Comparison of ENCODE assay signal across 8 cellular contexts in genomic region chr14:94936411-94936892, GRCh38.
DNase-seq lines count a peak whose midpoint lies in the region; ATAC-seq, FAIRE-seq and TF ChIP-seq lines count a peak whose summit lies in the region.

No MANE protein-coding gene starts in this region.

- H3K9ac ChIP-seq in stomach smooth muscle (ENCODE audit: low read length in 2 of 2) = peak overlapping the region; percentile 13 to 49

- no peaks in the 10 kb centered on the region for H3K9me3 Mint-ChIP-seq in activated naive CD8-positive, alpha-beta T cell treated with anti-CD3 and anti-CD28 coated beads, Interleukin-2, amount 50 U/mL, for 24 hours
- H3K9me3 Mint-ChIP-seq in activated CD4-positive, alpha-beta memory T cell treated with anti-CD3 and anti-CD28 coated beads for 36 hours = no peaks in the 10 kb centered on the region

- H3K36me3 ChIP-seq in WERI-Rb-1 (no peaks in the 10 kb centered on the region), stomach smooth muscle (ENCODE audit: control insufficient read depth in 2 of 2, insufficient read depth in 2 of 2, low read length in 2 of 2) (no peaks in the 10 kb centered on the region)

- ATAC-seq in activated naive CD8-positive, alpha-beta T cell treated with anti-CD3 and anti-CD28 coated beads, Interleukin-2, amount 50 U/mL, for 24 hours = no peak

- peak; percentile 30 for FAIRE-seq in islet of Langerhans (lab: Jason Lieb, UNC)

- intact Hi-C loops in activated CD4-positive, alpha-beta memory T cell treated with anti-CD3 and anti-CD28 coated beads for 36 hours (cut with micrococcal nuclease) = no loop called here

- no peaks in the 10 kb centered on the region for H3K27me3 ChIP-seq in WERI-Rb-1 (ENCODE audit: insufficient read depth, low read depth, severe bottlenecking)
- H3K27me3 ChIP-seq in stomach smooth muscle (ENCODE audit: control insufficient read depth in 1 of 2, insufficient read depth in 2 of 2, low read length in 2 of 2) = no peaks in the 10 kb centered on the region

- peak; percentile 72 for DNase-seq in NCI-H1048 (lab: John Stamatoyannopoulos, UW)
- DNase-seq in WERI-Rb-1 = peak; percentile 95
- no peak for DNase-seq in Kasumi-1 (lab: John Stamatoyannopoulos, UW)
- DNase-seq in epidermal melanocyte (ENCODE audit: insufficient read length, low spot score) = no peak
- DNase-seq in activated naive CD8-positive, alpha-beta T cell treated with anti-CD3 and anti-CD28 coated beads, Interleukin-2, amount 50 U/mL, for 24 hours = no peak
- DNase-seq in activated CD4-positive, alpha-beta memory T cell treated with anti-CD3 and anti-CD28 coated beads for 36 hours = no peak

- H3K4me1 ChIP-seq in stomach smooth muscle (ENCODE audit: control insufficient read depth, insufficient read depth, low read length) = peaks cover 24% of the 10 kb centered on the region

- H3K36me3 Mint-ChIP-seq in activated naive CD8-positive, alpha-beta T cell treated with anti-CD3 and anti-CD28 coated beads, Interleukin-2, amount 50 U/mL, for 24 hours (ENCODE audit: low read depth) = no peaks in the 10 kb centered on the region
- no peaks in the 10 kb centered on the region for H3K36me3 Mint-ChIP-seq in activated CD4-positive, alpha-beta memory T cell treated with anti-CD3 and anti-CD28 coated beads for 36 hours

- H3K4me1 Mint-ChIP-seq in activated naive CD8-positive, alpha-beta T cell treated with anti-CD3 and anti-CD28 coated beads, Interleukin-2, amount 50 U/mL, for 24 hours = no peaks in the 10 kb centered on the region
- H3K4me1 Mint-ChIP-seq in activated CD4-positive, alpha-beta memory T cell treated with anti-CD3 and anti-CD28 coated beads for 36 hours (ENCODE audit: low read depth) = no peaks in the 10 kb centered on the region

- H3K4me3 Mint-ChIP-seq in activated naive CD8-positive, alpha-beta T cell treated with anti-CD3 and anti-CD28 coated beads, Interleukin-2, amount 50 U/mL, for 24 hours = no peak overlapping the region
- H3K4me3 Mint-ChIP-seq in activated CD4-positive, alpha-beta memory T cell treated with anti-CD3 and anti-CD28 coated beads for 36 hours = no peak overlapping the region

- H3K27me3 Mint-ChIP-seq in activated naive CD8-positive, alpha-beta T cell treated with anti-CD3 and anti-CD28 coated beads, Interleukin-2, amount 50 U/mL, for 24 hours = no peaks in the 10 kb centered on the region
- H3K27me3 Mint-ChIP-seq in activated CD4-positive, alpha-beta memory T cell treated with anti-CD3 and anti-CD28 coated beads for 36 hours = no peaks in the 10 kb centered on the region

- H3K9me3 ChIP-seq in WERI-Rb-1 (ENCODE audit: severe bottlenecking) = no peaks in the 10 kb centered on the region
- no peaks in the 10 kb centered on the region for H3K9me3 ChIP-seq in stomach smooth muscle (ENCODE audit: control insufficient read depth in 2 of 2, low read length in 2 of 2)

- H3K4me3 ChIP-seq in WERI-Rb-1 (ENCODE audit: low read depth, low read length) (peak overlapping the region; percentile 50), stomach smooth muscle (ENCODE audit: low read length in 2 of 2) (peak overlapping the region in 1 of 2 donors; percentile 66)

- no peak overlapping the region for H3K27ac Mint-ChIP-seq in activated naive CD8-positive, alpha-beta T cell treated with anti-CD3 and anti-CD28 coated beads, Interleukin-2, amount 50 U/mL, for 24 hours
- no peak overlapping the region for H3K27ac Mint-ChIP-seq in activated CD4-positive, alpha-beta memory T cell treated with anti-CD3 and anti-CD28 coated beads for 36 hours

- POLR2A ChIA-PET in activated CD4-positive, alpha-beta memory T cell treated with anti-CD3 and anti-CD28 coated beads for 36 hours (lab: Charles Lee) = no interaction called here

- CTCF ChIA-PET in activated CD4-positive, alpha-beta memory T cell treated with anti-CD3 and anti-CD28 coated beads for 36 hours (lab: Charles Lee) = no interaction called here

- H3K27ac ChIP-seq in WERI-Rb-1 (peak overlapping the region; percentile 75), stomach smooth muscle (ENCODE audit: low read length) (peak overlapping the region; percentile 77)

- TF ChIP-seq CTCF in WERI-Rb-1 (IDR thresholded peaks at IDR 0.05; ENCODE audit: low read depth, low read length) = no peak

Comparison
In these comparisons a context has a peak if more than half of its experiments do, and no peak if none do; other contexts are left out.
1. DNase-seq: peak in NCI-H1048 (single experiment) and WERI-Rb-1 (single experiment); none in Kasumi-1 (0 of 2), epidermal melanocyte (single experiment), activated naive CD8-positive, alpha-beta T cell treated with anti-CD3 and anti-CD28 coated beads, Interleukin-2, amount 50 U/mL, for 24 hours (single experiment) and activated CD4-positive, alpha-beta memory T cell treated with anti-CD3 and anti-CD28 coated beads for 36 hours (single experiment).